12 cellular contexts compared by ENCODE assay signal in the genomic region with DNA sequence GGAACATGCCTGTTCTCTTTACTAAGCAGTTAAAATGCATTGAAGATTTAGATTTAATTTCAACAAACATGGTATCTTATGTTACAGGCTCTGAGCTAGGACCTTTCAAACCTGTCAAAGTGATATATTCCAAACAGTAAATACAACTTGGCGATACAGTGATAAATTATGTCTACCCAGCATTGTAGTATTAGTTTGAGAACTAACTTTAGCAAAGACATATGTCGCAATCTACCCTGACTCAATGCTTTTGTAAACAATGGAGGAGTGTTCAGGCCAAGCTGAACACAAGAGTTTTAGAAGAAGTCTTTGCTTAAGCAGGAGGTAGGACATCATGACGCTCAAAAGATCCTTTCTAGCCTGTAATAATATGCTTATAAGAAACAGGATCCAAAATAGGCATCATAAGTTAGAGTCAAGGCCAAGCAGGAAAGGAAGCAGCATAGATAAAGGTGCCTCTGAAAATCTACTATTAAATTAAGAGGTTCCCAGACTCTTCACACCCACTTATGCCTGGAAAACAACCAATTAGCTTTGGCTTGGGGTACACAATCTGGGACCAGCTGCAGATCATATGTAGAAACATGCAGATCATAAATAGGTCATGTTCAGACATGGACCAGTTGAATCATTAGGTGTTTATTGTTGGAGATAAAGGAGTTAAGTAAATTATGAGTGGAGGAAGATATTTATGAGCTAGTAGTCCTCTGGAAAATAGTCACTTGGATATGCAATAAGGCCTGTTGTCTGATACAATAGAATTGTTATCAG.
DNase-seq lines count a peak whose midpoint lies in the region; ATAC-seq and TF ChIP-seq lines count a peak whose summit lies in the region.
"Had no signal": no experiment of that assay in that cellular context is flagged by ENCODE, and none has a peak within 500 bp of the region (broad histone marks: within the 10 kb centered on the region; RNA-seq: fewer than 3 reads in every experiment).

No MANE protein-coding gene starts in this region.

- peak; percentile 19 for DNase-seq in HPDE6-E6E7 (ENCODE audit: extremely low spot score)
- DNase-seq in SK-N-MC (ENCODE audit: low read depth, low spot score): no peak
- peak; percentile 64 to 86 for DNase-seq in foreskin fibroblast
- peak; percentile 18 for DNase-seq in smooth muscle cell of the brain vasculature (ENCODE audit: low read depth, low spot score)
- no peak for DNase-seq in SKM-1 treated with dmso at 0.1 percent for 144 hours (lab: John Stamatoyannopoulos, UW; ENCODE audit: unreplicated experiment)
- DNase-seq in AML-193 (lab: John Stamatoyannopoulos, UW): no peak
- DNase-seq: activated CD4-positive, CD25-positive, alpha-beta regulatory T cell treated with anti-CD3 and anti-CD28 coated beads, Interleukin-2, amount 50 U/mL, for 72 hours; colonic mucosa; DND-41; NCI-H446 treated with DMSO at 0.1 percent for 48 hours; SIG-M5 had no signal

- no peak overlapping the region for H3K9ac ChIP-seq in SK-N-MC (ENCODE audit: insufficient read length)

- TF ChIP-seq CTCF in foreskin fibroblast (IDR thresholded peaks at IDR 0.05; ENCODE audit: low read depth, low read length): no peak

- H3K27ac ChIP-seq in SK-N-MC: peak overlapping the region; percentile 93
- H3K27ac ChIP-seq: colonic mucosa had no signal

- H3K36me3 ChIP-seq in SK-N-MC (ENCODE audit: insufficient read depth, low read length): peaks cover under 1% of the 10 kb centered on the region
- H3K36me3 ChIP-seq: colonic mucosa had no signal

- ATAC-seq in HG03378 (IDR thresholded peaks at IDR 0.05; ENCODE audit: unreplicated experiment): no peak

- H3K4me3 ChIP-seq in SK-N-MC: peak overlapping the region; percentile 63
- no peak overlapping the region for H3K4me3 ChIP-seq in foreskin fibroblast (ENCODE audit: low read depth in 1 of 2, low read length in 2 of 2)
- H3K4me3 ChIP-seq: colonic mucosa had no signal

- H3K9me3 ChIP-seq in SK-N-MC (ENCODE audit: low read depth, low read length): no peaks in the 10 kb centered on the region; the same call in 1 of the 2 replicates
- H3K9me3 ChIP-seq: colonic mucosa had no signal

Comparison
In these comparisons a context has a peak if more than half of its experiments do, and no peak if none do; other contexts are left out.
1. DNase-seq: peak in HPDE6-E6E7 (single experiment), foreskin fibroblast (2 of 2) and smooth muscle cell of the brain vasculature (single experiment); none in SK-N-MC (single experiment), SKM-1 treated with dmso at 0.1 percent for 144 hours (single experiment) and AML-193 (0 of 2).